ENCODE assay signal across 8 cellular contexts in the genomic region with DNA sequence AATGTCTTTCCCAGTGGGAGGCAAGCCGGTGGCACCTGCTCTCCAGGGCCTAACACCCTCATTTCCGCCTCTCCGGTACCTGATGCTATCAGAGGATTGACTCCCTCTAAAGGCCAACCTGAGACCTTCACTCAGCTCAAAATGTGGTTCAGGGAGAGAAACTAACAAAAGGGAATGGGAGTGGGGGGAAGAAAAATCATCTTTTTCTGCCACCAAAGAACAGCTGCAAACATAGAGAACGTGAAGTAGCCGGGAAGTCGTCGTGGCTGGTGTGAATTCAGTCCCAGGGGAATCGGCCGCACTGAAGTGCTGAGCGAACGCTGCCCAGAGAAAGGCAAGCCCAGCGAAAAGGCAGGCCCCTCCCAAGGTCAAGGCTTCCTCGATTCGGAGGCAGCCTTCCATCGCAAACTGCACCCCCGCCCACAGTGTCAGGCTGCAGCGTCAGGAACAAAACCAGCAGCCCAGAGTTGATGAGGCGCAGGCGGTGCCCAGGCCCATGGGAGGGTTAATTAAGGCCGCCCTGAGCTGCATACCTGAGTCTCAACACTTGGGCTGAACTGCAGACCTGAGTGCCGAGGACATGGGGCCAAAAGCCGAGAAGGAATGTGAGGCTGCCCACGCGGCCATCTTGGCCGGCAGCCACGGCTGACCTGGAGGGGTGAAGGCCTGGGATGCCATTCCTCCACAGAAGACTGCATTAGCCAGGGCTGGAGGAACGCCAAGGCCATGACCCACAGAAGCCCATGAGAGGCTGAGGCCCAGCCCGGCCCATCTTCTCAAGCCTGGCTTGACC.
A peak's percentile ranks its signal among the peaks of the same experiment; 100 is the strongest.
DNase-seq lines count a peak whose midpoint lies in the region; ATAC-seq and TF ChIP-seq lines count a peak whose summit lies in the region.

No MANE protein-coding gene starts in this region.

- peaks cover 6 to 12% of the 10 kb centered on the region in 2 donors for H3K27me3 Mint-ChIP-seq in T-cell

- peak; percentile 80 for DNase-seq in NCI-H748 (lab: John Stamatoyannopoulos, UW; ENCODE audit: unreplicated experiment)
- no peak for DNase-seq in NCI-H748 treated with DMSO at 0.1 percent for 48 hours (lab: John Stamatoyannopoulos, UW)
- peak; percentile 49 for DNase-seq in dermis blood vessel endothelial cell
- DNase-seq in lung (ENCODE audit: low spot score): peak; percentile 80
- peak; percentile 88 to 94 for DNase-seq in aorta
- no peak for DNase-seq in COLO829 (ENCODE audit: low spot score)
- DNase-seq in T-cell: no peak

- H3K27ac ChIP-seq in lung (ENCODE audit: low read depth in 1 of 2, low read length in 1 of 2) (peak overlapping the region; percentile 56 to 61), aorta (ENCODE audit: low read depth in 1 of 2, low read length in 2 of 2) (peak overlapping the region; percentile 9 to 92)

- H3K4me3 ChIP-seq in lung (no peak overlapping the region), aorta (ENCODE audit: low read length in 2 of 2) (no peak overlapping the region)

- H3K9me3 Mint-ChIP-seq in T-cell: peaks cover 4 to 17% (median 7%) of the 10 kb centered on the region in 3 donors

- no peak for TF ChIP-seq CTCF in lung (IDR thresholded peaks at IDR 0.05; ENCODE audit: control extremely low read depth, extremely low read depth)

- no peaks in the 10 kb centered on the region for H3K9me3 ChIP-seq in lung (ENCODE audit: control insufficient read depth in 2 of 2, insufficient read depth in 1 of 2, low read length in 1 of 2)
- H3K9me3 ChIP-seq in aorta (ENCODE audit: control insufficient read depth, low read length): no peaks in the 10 kb centered on the region

- H3K4me1 Mint-ChIP-seq in T-cell: no peaks in the 10 kb centered on the region

- H3K4me3 Mint-ChIP-seq in T-cell: no peak overlapping the region

- peaks cover 3 to 27% of the 10 kb centered on the region in 2 donors for H3K4me1 ChIP-seq in lung (ENCODE audit: control insufficient read depth in 2 of 2, insufficient read depth in 2 of 2, low read length in 2 of 2)
- H3K4me1 ChIP-seq in aorta (ENCODE audit: control insufficient read depth in 1 of 2, insufficient read depth in 2 of 2, low read length in 2 of 2): peaks cover 0 to 4% of the 10 kb centered on the region in 2 donors

- intact Hi-C loops in aorta (cut with DNase I): loop anchor here in 1 of 2 donors (5.0 kb wide), 3 partner anchors 64 to 216 kb away; a partner anchor contains a TSS

- POLR2A ChIA-PET in T-cell (lab: Charles Lee): no interaction called here

- peak; percentile 53 for ATAC-seq in lung (ENCODE audit: insufficient read depth, low FRiP score)
- peak; percentile 77 for ATAC-seq in aorta (ENCODE audit: low FRiP score)
- ATAC-seq in HG03159 (IDR thresholded peaks at IDR 0.05; ENCODE audit: unreplicated experiment): no peak
- ATAC-seq in T-cell (replicated peaks in 1 of 4): no peak

- H3K36me3 ChIP-seq in lung (ENCODE audit: control insufficient read depth in 2 of 2, insufficient read depth in 2 of 2, low read length in 2 of 2): no peaks in the 10 kb centered on the region
- H3K36me3 ChIP-seq in aorta (ENCODE audit: control insufficient read depth in 1 of 2, insufficient read depth in 2 of 2, low read length in 1 of 2): no peaks in the 10 kb centered on the region

- no peak overlapping the region for H3K27ac Mint-ChIP-seq in T-cell

- 46 to 77% methylated on average over 28 of the region's 28 CpGs for WGBS in lung, 2 donors
- 7 to 13% methylated on average over 28 of the region's 28 CpGs for WGBS in aorta, 2 donors

- H3K36me3 Mint-ChIP-seq in T-cell: no peaks in the 10 kb centered on the region

- H3K27me3 ChIP-seq in lung (ENCODE audit: control insufficient read depth, insufficient read depth) (no peaks in the 10 kb centered on the region), aorta (ENCODE audit: control insufficient read depth in 1 of 2, insufficient read depth in 2 of 2, low read length in 1 of 2) (no peaks in the 10 kb centered on the region)

- CTCF ChIA-PET in T-cell (lab: Charles Lee): no interaction called here

Comparison
In these comparisons a context has a peak if more than half of its experiments do, and no peak if none do; other contexts are left out.
1. DNase-seq: peak in NCI-H748 (single experiment), dermis blood vessel endothelial cell (single experiment), lung (single experiment) and aorta (2 of 2); none in NCI-H748 treated with DMSO at 0.1 percent for 48 hours (single experiment), COLO829 (single experiment) and T-cell (0 of 34).
2. ATAC-seq: peak in lung (single experiment) and aorta (single experiment); none in HG03159 (single experiment) and T-cell (0 of 4).